Comparison of ENCODE assay signal across 9 cellular contexts in genomic region chr6:168968228-168968627, GRCh38.
A peak's percentile ranks its signal among the peaks of the same experiment; 100 is the strongest.
DNase-seq lines count a peak whose midpoint lies in the region; FAIRE-seq and TF ChIP-seq lines count a peak whose summit lies in the region.
"Had no signal": no experiment of that assay in that cellular context is flagged by ENCODE, and none has a peak within 500 bp of the region (broad histone marks: within the 10 kb centered on the region; RNA-seq: fewer than 3 reads in every experiment).

No MANE protein-coding gene starts in this region.

- FAIRE-seq in H54 (lab: Jason Lieb, UNC): no peak
- FAIRE-seq: A204.1 had no signal

- TF ChIP-seq POLR2A in H54 (IDR thresholded peaks at IDR 0.05; ENCODE audit: low read depth, low read length): no peak

- peaks cover 43% of the 10 kb centered on the region for H3K4me1 Mint-ChIP-seq in chondrocyte (ENCODE audit: low read depth)

- peaks cover 10% of the 10 kb centered on the region for H3K9me3 Mint-ChIP-seq in chondrocyte (ENCODE audit: low read depth)

- no peak overlapping the region for H3K4me3 Mint-ChIP-seq in chondrocyte (ENCODE audit: unreplicated experiment)

- DNase-seq in DMS79 (lab: John Stamatoyannopoulos, UW): peak; percentile 4
- DNase-seq in DMS79 treated with DMSO at 0.1 percent for 48 hours (lab: John Stamatoyannopoulos, UW): no peak
- peak; percentile 66 for DNase-seq in NCI-H2107 (lab: John Stamatoyannopoulos, UW)
- no peak for DNase-seq in chondrocyte (ENCODE audit: low spot score)
- peak; percentile 91 for DNase-seq in non-pigmented ciliary epithelial cell (ENCODE audit: low read depth)
- no peak for DNase-seq in OCI-M2 (lab: John Stamatoyannopoulos, UW; ENCODE audit: unreplicated experiment)
- no peak for DNase-seq in H54 (ENCODE audit: insufficient read length, low spot score)
- no peak for DNase-seq in stimulated activated CD4-positive, alpha-beta T cell treated with anti-CD3 and anti-CD28 coated beads, Interleukin-4, amount 100 ng/mL, for 4 hours

- no peaks in the 10 kb centered on the region for H3K27me3 Mint-ChIP-seq in chondrocyte (ENCODE audit: low read depth)

- no peak for TF ChIP-seq CTCF in chondrocyte (IDR thresholded peaks at IDR 0.05)

- H3K27ac Mint-ChIP-seq in chondrocyte (ENCODE audit: unreplicated experiment): peak overlapping the region; percentile 77

- H3K36me3 Mint-ChIP-seq in chondrocyte (ENCODE audit: low read depth): peaks cover 3% of the 10 kb centered on the region

Comparison
In these comparisons a context has a peak if more than half of its experiments do, and no peak if none do; other contexts are left out.
1. DNase-seq: peak in DMS79 (single experiment), NCI-H2107 (single experiment) and non-pigmented ciliary epithelial cell (single experiment); none in DMS79 treated with DMSO at 0.1 percent for 48 hours (single experiment), chondrocyte (single experiment), OCI-M2 (single experiment), H54 (single experiment) and stimulated activated CD4-positive, alpha-beta T cell treated with anti-CD3 and anti-CD28 coated beads, Interleukin-4, amount 100 ng/mL, for 4 hours (0 of 2).